12 cellular contexts compared by ENCODE assay signal in the genomic region with DNA sequence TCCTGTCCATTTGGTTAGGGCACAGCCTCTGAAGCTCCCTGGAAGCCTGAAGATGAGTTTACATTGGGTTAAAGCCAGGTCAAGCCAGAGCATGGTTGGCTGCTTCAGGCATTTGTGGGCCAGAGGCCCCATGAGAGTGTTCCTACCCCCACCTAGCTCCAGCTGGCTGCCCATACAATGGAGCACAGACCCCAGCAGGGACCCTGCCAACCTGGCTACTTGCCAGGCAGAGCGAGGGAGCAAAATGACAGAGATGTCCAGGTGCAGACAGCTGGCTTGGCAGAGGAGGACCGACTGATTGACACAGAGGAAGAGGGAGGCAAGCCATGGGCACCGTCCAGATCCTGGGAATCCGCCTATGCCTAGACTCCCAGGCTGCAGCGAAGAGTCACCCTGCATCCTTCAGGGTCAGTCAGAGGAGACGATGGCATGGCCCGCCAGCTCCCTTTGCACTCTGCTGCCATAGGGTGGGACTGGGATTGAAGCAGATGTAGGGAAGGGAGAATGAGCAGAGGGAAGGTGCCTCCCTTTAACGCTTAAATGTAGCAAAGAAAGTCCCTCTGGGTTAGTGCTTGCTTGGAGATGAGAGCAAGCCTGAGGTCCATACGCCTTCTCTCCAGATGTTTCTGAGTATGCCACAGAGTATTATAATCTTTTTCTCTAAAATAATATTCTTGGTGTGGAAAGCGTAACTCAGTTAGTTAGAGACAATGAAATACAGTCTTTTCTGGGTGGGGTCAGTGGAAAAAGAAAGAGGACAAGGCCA.
DNase-seq lines count a peak whose midpoint lies in the region; ATAC-seq and TF ChIP-seq lines count a peak whose summit lies in the region.
"Had no signal": no experiment of that assay in that cellular context is flagged by ENCODE, and none has a peak within 500 bp of the region (broad histone marks: within the 10 kb centered on the region; RNA-seq: fewer than 3 reads in every experiment).

No MANE protein-coding gene starts in this region.

- H3K27ac ChIP-seq in BLaER1 (no peak overlapping the region), SJCRH30 (peak overlapping the region; percentile 1; the same call in 1 of the 2 replicates)
- H3K27ac ChIP-seq: HL-60 had no signal

- intact Hi-C loops in left ventricle myocardium superior (cut with micrococcal nuclease) (no loop called here), Caco-2 (cut with micrococcal nuclease; ENCODE audit: unreplicated experiment) (no loop called here)

- H3K36me3 Mint-ChIP-seq in Caco-2 (ENCODE audit: insufficient read depth, unreplicated experiment), result no peaks in the 10 kb centered on the region

- H3K4me3 Mint-ChIP-seq in Caco-2 (ENCODE audit: unreplicated experiment), result no peak overlapping the region

- no peak overlapping the region for H3K4me3 ChIP-seq in BLaER1
- 0 out of 2 replicates have a peak overlapping the region, but pooled peaks have one; percentile 5 for H3K4me3 ChIP-seq in SJCRH30
- H3K4me3 ChIP-seq in Caco-2 (ENCODE audit: low read depth, low read length), result no peak overlapping the region

- no peak for TF ChIP-seq CTCF in Caco-2 (IDR thresholded peaks at IDR 0.05; ENCODE audit: insufficient read depth in 1 of 2, low read depth in 1 of 2, low read length in 1 of 2, severe bottlenecking in 1 of 2, unreplicated experiment in 1 of 2)

- peak; percentile 63 for ATAC-seq in left ventricle myocardium superior
- no peak for ATAC-seq in HG03095 (IDR thresholded peaks at IDR 0.05; ENCODE audit: unreplicated experiment)

- H3K27ac Mint-ChIP-seq in Caco-2 (ENCODE audit: unreplicated experiment), result no peak overlapping the region

- H3K9me3 ChIP-seq in BLaER1 (no peaks in the 10 kb centered on the region), SJCRH30 (replicated peaks) (no peaks in the 10 kb centered on the region), Caco-2 (no peaks in the 10 kb centered on the region)

- CTCF ChIA-PET in Caco-2 (lab: Charles Lee), result no interaction called here

- H3K9ac ChIP-seq in BLaER1, result no peak overlapping the region

- H3K27me3 ChIP-seq in BLaER1, result peaks cover 18% of the 10 kb centered on the region; the same call in 1 of the 2 replicates
- no peaks in the 10 kb centered on the region for H3K27me3 ChIP-seq in SJCRH30
- H3K27me3 ChIP-seq in Caco-2 (replicated peaks; ENCODE audit: control insufficient read depth, insufficient read depth, low read length), result no peaks in the 10 kb centered on the region; the same call in 1 of the 2 replicates

- no peaks in the 10 kb centered on the region for H3K36me3 ChIP-seq in BLaER1
- no peaks in the 10 kb centered on the region for H3K36me3 ChIP-seq in SJCRH30
- H3K36me3 ChIP-seq in Caco-2 (ENCODE audit: control insufficient read depth, insufficient read depth, low read length), result no peaks in the 10 kb centered on the region

- BruUV-seq in Caco-2 (replicated peaks; lab: Mats Ljungman, UMichigan), result no TSS peak

- H3K27me3 Mint-ChIP-seq in Caco-2 (ENCODE audit: insufficient read depth, unreplicated experiment), result peaks cover 16% of the 10 kb centered on the region

- peaks cover 28% of the 10 kb centered on the region for H3K4me1 ChIP-seq in BLaER1
- H3K4me1 ChIP-seq in SJCRH30, result peaks cover 31% of the 10 kb centered on the region
- H3K4me1 ChIP-seq in Caco-2, result no peaks in the 10 kb centered on the region

- peak; percentile 95 for DNase-seq in NCI-H1105 (lab: John Stamatoyannopoulos, UW)
- DNase-seq in SJCRH30, result peak; percentile 81 to 86
- DNase-seq in left ventricle myocardium superior, result peak; percentile 40
- no peak for DNase-seq in Caco-2
- no peak for DNase-seq in pons (ENCODE audit: low spot score)
- DNase-seq in middle frontal gyrus (ENCODE audit: extremely low spot score, low spot score), result no peak
- DNase-seq: AML-193, foreskin melanocyte, NCI-H526 had no signal

- H4K20me1 ChIP-seq in BLaER1, result no peaks in the 10 kb centered on the region

- H3K4me2 ChIP-seq in BLaER1, result peak overlapping the region; percentile 58

- POLR2A ChIA-PET in Caco-2 (lab: Charles Lee), result interaction anchor here (0.7 kb wide), 1 partner anchor 272 kb away, joined by 3 read pairs; no protein-coding TSS in a partner anchor

- H3K9me3 Mint-ChIP-seq in Caco-2 (ENCODE audit: unreplicated experiment), result no peaks in the 10 kb centered on the region

- H3K4me1 Mint-ChIP-seq in Caco-2 (ENCODE audit: low read depth, unreplicated experiment), result no peaks in the 10 kb centered on the region

Comparison
In these comparisons a context has a peak if more than half of its experiments do, and no peak if none do; other contexts are left out.
1. DNase-seq: peak in NCI-H1105 (single experiment), SJCRH30 (2 of 2) and left ventricle myocardium superior (single experiment); none in Caco-2 (0 of 2), pons (single experiment) and middle frontal gyrus (single experiment).